In genomic region chr6:106939208-106939607, GRCh38 we compare ENCODE assay signal across 23 cellular contexts. TPM values are rescaled to one million over a fixed set of nuclear protein-coding genes. Genes with fewer than 3 reads are reported as not detected.
DNase-seq lines count a peak whose midpoint lies in the region; ATAC-seq lines count a peak whose summit lies in the region.
"Had no signal": no experiment of that assay in that cellular context is flagged by ENCODE, and none has a peak within 500 bp of the region (broad histone marks: within the 10 kb centered on the region; RNA-seq: fewer than 3 reads in every experiment).

No MANE protein-coding gene starts in this region.

- intact Hi-C loops in left cardiac atrium (cut with DNase I) = no loop called here

- H3K4me1 Mint-ChIP-seq in IgD-negative memory B cell (peaks cover 11 to 16% (median 14%) of the 10 kb centered on the region in 3 donors), memory B cell (peaks cover 11% of the 10 kb centered on the region)
- H3K4me1 Mint-ChIP-seq: activated CD4-positive, alpha-beta memory T cell treated with anti-CD3 and anti-CD28 coated beads, Interleukin-2, amount 10 ng/mL, durations not matched to agents 7 days and 5 days; CD4-positive, CD25-positive, alpha-beta regulatory T cell; neural crest cell had no signal

- H3K4me2 ChIP-seq in neuronal stem cell (ENCODE audit: insufficient read depth, low read length, poor library complexity, severe bottlenecking) = no peak overlapping the region

- H3K9me3 ChIP-seq in neuronal stem cell (replicated peaks in 1 of 2; ENCODE audit: control insufficient read depth in 2 of 2, insufficient read depth in 1 of 2, low read depth in 1 of 2, low read length in 2 of 2) (no peaks in the 10 kb centered on the region), SJCRH30 (replicated peaks) (no peaks in the 10 kb centered on the region)
- H3K9me3 ChIP-seq: prostate gland, SJSA1, upper lobe of left lung had no signal

- no peak overlapping the region for H4K8ac ChIP-seq in neuronal stem cell (ENCODE audit: low read depth, low read length)

- H2BK120ac ChIP-seq in neuronal stem cell (ENCODE audit: low read depth, low read length) = no peak overlapping the region

- no peak overlapping the region for H3K23ac ChIP-seq in neuronal stem cell (ENCODE audit: low read depth, low read length, poor library complexity)

- no peak overlapping the region for H2BK5ac ChIP-seq in neuronal stem cell (ENCODE audit: low read length)

- H3K79me1 ChIP-seq in neuronal stem cell (ENCODE audit: low read depth, low read length) = no peaks in the 10 kb centered on the region

- peaks cover 0 to 4% (median 0%) of the 10 kb centered on the region in 3 experiments for H3K27me3 ChIP-seq in neuronal stem cell (ENCODE audit: control insufficient read depth in 3 of 3, insufficient read depth in 3 of 3, low read depth in 1 of 3, low read length in 3 of 3)
- H3K27me3 ChIP-seq in SJCRH30 = no peaks in the 10 kb centered on the region
- H3K27me3 ChIP-seq: brain microvascular endothelial cell, SJSA1, upper lobe of left lung had no signal

- H3K27me3 Mint-ChIP-seq in IgD-negative memory B cell = no peaks in the 10 kb centered on the region
- no peaks in the 10 kb centered on the region for H3K27me3 Mint-ChIP-seq in memory B cell

- no peak overlapping the region for H2AK5ac ChIP-seq in neuronal stem cell (ENCODE audit: low read depth, low read length)

- WGBS in neuronal stem cell (ENCODE audit: extremely low coverage in 2 of 2, insufficient read length in 2 of 2, insufficient replicate concordance in 1 of 2), 2 donors = no CpG with 5 or more reads among the region's 3 CpGs

- H3K4ac ChIP-seq in neuronal stem cell (ENCODE audit: low read length) = no peak overlapping the region

- no peak overlapping the region for H2BK15ac ChIP-seq in neuronal stem cell (ENCODE audit: low read length)

- H3K27ac ChIP-seq in neuronal stem cell (replicated peaks; ENCODE audit: low read length) = no peak overlapping the region
- H3K27ac ChIP-seq in SJCRH30 = no peak overlapping the region
- H3K27ac ChIP-seq: brain microvascular endothelial cell, prostate gland, SJSA1, upper lobe of left lung had no signal

- H3K36me3 Mint-ChIP-seq in IgD-negative memory B cell = peaks cover 4% of the 10 kb centered on the region
- H3K36me3 Mint-ChIP-seq in memory B cell = no peaks in the 10 kb centered on the region
- H3K36me3 Mint-ChIP-seq: CD4-positive, CD25-positive, alpha-beta regulatory T cell had no signal

- H3K4me3 Mint-ChIP-seq in IgD-negative memory B cell (peak overlapping the region in 1 of 4 donors; percentile 82), memory B cell (no peak overlapping the region)
- H3K4me3 Mint-ChIP-seq: activated CD4-positive, alpha-beta memory T cell treated with anti-CD3 and anti-CD28 coated beads, Interleukin-2, amount 10 ng/mL, durations not matched to agents 7 days and 5 days; CD4-positive, CD25-positive, alpha-beta regulatory T cell; neural crest cell had no signal

- H4K91ac ChIP-seq in neuronal stem cell (ENCODE audit: low read depth, low read length, poor library complexity) = no peak overlapping the region

- H3K9me3 Mint-ChIP-seq in IgD-negative memory B cell (no peaks in the 10 kb centered on the region), memory B cell (no peaks in the 10 kb centered on the region)
- H3K9me3 Mint-ChIP-seq: activated CD4-positive, alpha-beta memory T cell treated with anti-CD3 and anti-CD28 coated beads, Interleukin-2, amount 10 ng/mL, durations not matched to agents 7 days and 5 days; neural crest cell had no signal

- H3K18ac ChIP-seq in neuronal stem cell (ENCODE audit: low read length) = no peak overlapping the region

- H3K4me1 ChIP-seq in neuronal stem cell (ENCODE audit: control insufficient read depth in 2 of 2, insufficient read depth in 1 of 2, low read depth in 1 of 2, low read length in 2 of 2) (no peaks in the 10 kb centered on the region), SJCRH30 (no peaks in the 10 kb centered on the region)
- H3K4me1 ChIP-seq: prostate gland, SJSA1, upper lobe of left lung had no signal

- H3K9ac ChIP-seq in neuronal stem cell (ENCODE audit: low read depth, low read length, poor library complexity) = no peak overlapping the region

- H3K36me3 ChIP-seq in neuronal stem cell (replicated peaks in 1 of 2; ENCODE audit: control insufficient read depth in 2 of 2, insufficient read depth in 2 of 2, low read length in 2 of 2) (no peaks in the 10 kb centered on the region), SJCRH30 (no peaks in the 10 kb centered on the region)
- H3K36me3 ChIP-seq: brain microvascular endothelial cell, prostate gland, SJSA1, upper lobe of left lung had no signal

- no peak overlapping the region for H2BK12ac ChIP-seq in neuronal stem cell (ENCODE audit: low read length)

- H3K27ac Mint-ChIP-seq in IgD-negative memory B cell = peak overlapping the region in 2 of 3 donors; percentile 50 to 86
- H3K27ac Mint-ChIP-seq in memory B cell = peak overlapping the region; percentile 67
- H3K27ac Mint-ChIP-seq: activated CD4-positive, alpha-beta memory T cell treated with anti-CD3 and anti-CD28 coated beads, Interleukin-2, amount 10 ng/mL, durations not matched to agents 7 days and 5 days; CD4-positive, CD25-positive, alpha-beta regulatory T cell had no signal

- H3K4me3 ChIP-seq in neuronal stem cell (ENCODE audit: low read length in 2 of 2) (no peak overlapping the region), SJCRH30 (no peak overlapping the region)
- H3K4me3 ChIP-seq: lung, prostate gland, SJSA1, upper lobe of left lung had no signal

- ATAC-seq in memory B cell (ENCODE audit: low read depth) = no peak
- ATAC-seq in left cardiac atrium = no peak
- ATAC-seq: activated CD4-positive, CD25-positive, alpha-beta regulatory T cell treated with anti-CD3 and anti-CD28 coated beads, Interleukin-2, amount 50 U/mL, for 24 hours; Panc1 had no signal

- H3K14ac ChIP-seq in neuronal stem cell (ENCODE audit: low read length) = no peak overlapping the region

- DNase-seq in NCI-H146 treated with DMSO at 0.1 percent for 48 hours (lab: John Stamatoyannopoulos, UW; ENCODE audit: unreplicated experiment) (peak; percentile 89), NCI-H526 (lab: John Stamatoyannopoulos, UW) (peak; percentile 74 to 84), memory B cell (ENCODE audit: low spot score in 2 of 2) (no peak), neuronal stem cell (ENCODE audit: low spot score) (no peak), inferior parietal cortex (ENCODE audit: extremely low spot score) (no peak), left cardiac atrium (no peak), SJCRH30 (no peak)
- DNase-seq: activated CD4-positive, alpha-beta memory T cell treated with anti-CD3 and anti-CD28 coated beads, Interleukin-2, amount 10 ng/mL, durations not matched to agents 7 days and 5 days; brain microvascular endothelial cell; CD4-positive, CD25-positive, alpha-beta regulatory T cell; DMS79; effector CD8-positive, alpha-beta T cell; kidney glomerular epithelial cell; NCI-H226; T-helper 1 cell; upper lobe of left lung had no signal

- H2AFZ ChIP-seq in neuronal stem cell (ENCODE audit: low read length) = no peak overlapping the region

RNA-seq across cellular contexts. Expression of gene CD24, which starts 35.3 kb away (rescaled TPM):
- polyA plus RNA-seq in IgD-negative memory B cell = 261 TPM
- polyA plus RNA-seq in neuronal stem cell (2013, experiment 1 of 2) = 366 TPM
- polyA plus RNA-seq in neuronal stem cell (2013, experiment 2 of 2) = 378 TPM
- total RNA-seq in left cardiac atrium = under 1 TPM; 0.47 to 0.80 TPM
- total RNA-seq in SJCRH30 (2014; rRNA removed; shearing (Covaris generic)) = 1.5 and 1.6 TPM in 2 replicates

Comparison
In these comparisons a context has a peak if more than half of its experiments do, and no peak if none do; other contexts are left out.
1. DNase-seq: peak in NCI-H146 treated with DMSO at 0.1 percent for 48 hours (single experiment) and NCI-H526 (2 of 2); none in memory B cell (0 of 2), neuronal stem cell (single experiment), inferior parietal cortex (single experiment), left cardiac atrium (single experiment) and SJCRH30 (0 of 2).